Comparison of ENCODE assay signal across 8 cellular contexts in the genomic region with DNA sequence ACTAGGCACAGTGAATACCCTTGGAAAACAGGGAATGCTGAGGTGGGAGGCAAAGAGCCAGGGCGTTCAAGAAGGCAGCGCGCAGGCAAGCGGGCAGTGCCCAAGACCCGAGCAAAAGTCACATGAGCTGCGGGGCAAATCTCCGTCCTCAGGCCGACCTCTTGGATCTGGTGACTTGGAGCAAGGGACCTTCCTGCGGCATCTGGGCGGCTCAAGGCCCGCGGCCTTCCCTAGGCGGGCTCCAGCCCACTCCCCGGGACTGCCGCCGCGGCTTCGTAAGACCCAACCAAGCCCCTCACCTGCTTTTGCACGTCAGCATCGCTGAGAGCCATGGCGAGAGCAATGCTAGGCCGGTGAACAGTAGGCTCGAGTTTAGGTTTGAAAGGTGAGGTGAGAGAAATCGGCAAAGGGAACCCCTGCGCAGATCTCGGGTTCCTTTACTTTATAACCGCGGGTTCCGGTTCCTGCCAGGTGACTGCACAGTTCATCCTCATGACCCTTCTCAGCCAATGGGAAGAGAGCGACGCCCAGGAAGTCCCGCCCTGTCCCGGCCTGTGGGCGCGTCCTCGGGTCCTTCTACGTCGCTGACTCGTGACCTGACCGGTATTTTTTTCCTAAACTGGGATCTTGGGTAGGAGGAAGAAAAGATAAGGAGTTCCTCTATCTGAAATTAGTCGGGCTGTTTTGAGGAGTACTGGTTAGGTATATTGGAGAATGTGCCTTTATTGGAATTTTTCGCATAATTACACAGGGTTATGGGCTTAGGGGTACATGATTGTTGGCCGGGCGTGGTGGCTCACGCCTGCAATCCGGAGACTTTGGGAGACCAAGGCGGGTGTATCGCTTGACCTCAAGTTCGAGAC. TPM values are rescaled to one million over a fixed set of nuclear protein-coding genes. Genes with fewer than 3 reads are reported as not detected.
DNase-seq lines count a peak whose midpoint lies in the region; FAIRE-seq and TF ChIP-seq lines count a peak whose summit lies in the region.

A gene (minus strand): TSS at position 446 of the 863 bp plus-strand sequence. CDS start 114 bp downstream, at position 332.

- H3K36me3 Mint-ChIP-seq in activated naive CD4-positive, alpha-beta T cell treated with anti-CD3 and anti-CD28 coated beads for 36 hours (ENCODE audit: low read depth): peaks cover 5% of the 10 kb centered on the region

- peak within 1 kb of the TSS; percentile 84 for H3K27ac ChIP-seq in neuronal stem cell (replicated peaks; ENCODE audit: low read length)

- no peak within 1 kb of the TSS for H2BK12ac ChIP-seq in neuronal stem cell (ENCODE audit: low read length)

- no peak within 1 kb of the TSS for H4K91ac ChIP-seq in neuronal stem cell (ENCODE audit: low read depth, low read length, poor library complexity)

- peak within 1 kb of the TSS; percentile 37 for H2BK15ac ChIP-seq in neuronal stem cell (ENCODE audit: low read length)

- H2AK5ac ChIP-seq in neuronal stem cell (ENCODE audit: low read depth, low read length): no peak within 1 kb of the TSS

- H3K36me3 ChIP-seq in neuronal stem cell (replicated peaks in 1 of 2; ENCODE audit: control insufficient read depth in 2 of 2, insufficient read depth in 2 of 2, low read length in 2 of 2): peaks cover 0 to 15% of the 10 kb centered on the region in 2 donors

- H3K9ac ChIP-seq in neuronal stem cell (ENCODE audit: low read depth, low read length, poor library complexity): peak within 1 kb of the TSS; percentile 92

- peak within 1 kb of the TSS; percentile 89 for H2AFZ ChIP-seq in neuronal stem cell (ENCODE audit: low read length)

- TF ChIP-seq CTCF in HFF-Myc (IDR thresholded peaks at IDR 0.05; ENCODE audit: low read depth, low read length, missing control alignments) (no peak), subcutaneous adipose tissue (IDR thresholded peaks at IDR 0.05; ENCODE audit: low read depth) (no peak)

- H3K4me3 Mint-ChIP-seq in activated naive CD4-positive, alpha-beta T cell treated with anti-CD3 and anti-CD28 coated beads for 36 hours: peak within 1 kb of the TSS; percentile 98

- H3K27ac Mint-ChIP-seq in activated naive CD4-positive, alpha-beta T cell treated with anti-CD3 and anti-CD28 coated beads for 36 hours: peak within 1 kb of the TSS; percentile 92

- DNase-seq in GM03348 (ENCODE audit: low spot score) (peak; percentile 99), HFF-Myc (ENCODE audit: extremely low read depth, low read depth) (peak; percentile 87), NAMALWA (ENCODE audit: low spot score) (peak; percentile 97), SK-N-DZ (ENCODE audit: low spot score) (peak; percentile 94), frontal cortex (ENCODE audit: low spot score in 2 of 2) (peak; percentile 88 to 94), neuronal stem cell (ENCODE audit: low spot score) (peak; percentile 91)
- peak; percentile 98 for DNase-seq in activated naive CD4-positive, alpha-beta T cell treated with anti-CD3 and anti-CD28 coated beads for 36 hours

- peak within 1 kb of the TSS; percentile 73 for H3K23ac ChIP-seq in neuronal stem cell (ENCODE audit: low read depth, low read length, poor library complexity)

- peak; percentile 91 for FAIRE-seq in frontal cortex (lab: Jason Lieb, UNC)

- H3K18ac ChIP-seq in neuronal stem cell (ENCODE audit: low read length): peak within 1 kb of the TSS; percentile 92

- WGBS in neuronal stem cell (ENCODE audit: extremely low coverage in 2 of 2, insufficient read length in 2 of 2, insufficient replicate concordance in 1 of 2), 2 donors: no CpG with 5 or more reads among the region's 49 CpGs

- peaks cover 26% of the 10 kb centered on the region for H3K4me1 Mint-ChIP-seq in activated naive CD4-positive, alpha-beta T cell treated with anti-CD3 and anti-CD28 coated beads for 36 hours (ENCODE audit: low read depth)

- H3K4me2 ChIP-seq in neuronal stem cell (ENCODE audit: insufficient read depth, low read length, poor library complexity, severe bottlenecking): peak within 1 kb of the TSS; percentile 85

- no peaks in the 10 kb centered on the region for H3K27me3 Mint-ChIP-seq in activated naive CD4-positive, alpha-beta T cell treated with anti-CD3 and anti-CD28 coated beads for 36 hours (ENCODE audit: low read depth)

- peak within 1 kb of the TSS; percentile 75 for H3K14ac ChIP-seq in neuronal stem cell (ENCODE audit: low read length)

- no peaks in the 10 kb centered on the region for H3K9me3 ChIP-seq in neuronal stem cell (replicated peaks in 1 of 2; ENCODE audit: control insufficient read depth in 2 of 2, insufficient read depth in 1 of 2, low read depth in 1 of 2, low read length in 2 of 2)

- no peaks in the 10 kb centered on the region for H3K9me3 Mint-ChIP-seq in activated naive CD4-positive, alpha-beta T cell treated with anti-CD3 and anti-CD28 coated beads for 36 hours

- peak within 1 kb of the TSS; percentile 100 for H3K4me3 ChIP-seq in HFF-Myc (replicated peaks; ENCODE audit: low read depth, low read length)
- peak within 1 kb of the TSS; percentile 92 to 95 for H3K4me3 ChIP-seq in neuronal stem cell (ENCODE audit: low read length in 2 of 2)

- peaks cover 0 to 2% of the 10 kb centered on the region in 2 donors for H3K4me1 ChIP-seq in neuronal stem cell (ENCODE audit: control insufficient read depth in 2 of 2, insufficient read depth in 1 of 2, low read depth in 1 of 2, low read length in 2 of 2)

- H4K8ac ChIP-seq in neuronal stem cell (ENCODE audit: low read depth, low read length): peak within 1 kb of the TSS; percentile 29

- H2BK120ac ChIP-seq in neuronal stem cell (ENCODE audit: low read depth, low read length): no peak within 1 kb of the TSS

- CTCF ChIA-PET in activated naive CD4-positive, alpha-beta T cell treated with anti-CD3 and anti-CD28 coated beads for 36 hours (lab: Charles Lee): no interaction called here

- H3K79me1 ChIP-seq in neuronal stem cell (ENCODE audit: low read depth, low read length): peaks cover 9% of the 10 kb centered on the region

- H2BK5ac ChIP-seq in neuronal stem cell (ENCODE audit: low read length): no peak within 1 kb of the TSS

- H3K27me3 ChIP-seq in neuronal stem cell (ENCODE audit: control insufficient read depth in 3 of 3, insufficient read depth in 3 of 3, low read depth in 1 of 3, low read length in 3 of 3): no peaks in the 10 kb centered on the region

- intact Hi-C loops in activated naive CD4-positive, alpha-beta T cell treated with anti-CD3 and anti-CD28 coated beads for 36 hours (cut with micrococcal nuclease): loop anchor here (1.0 to 5.0 kb wide), 5 partner anchors 10 to 470 kb away; a partner anchor contains a TSS

- peak within 1 kb of the TSS; percentile 10 for H3K4ac ChIP-seq in neuronal stem cell (ENCODE audit: low read length)

RNA-seq across cellular contexts. Expression of the gene that starts here (rescaled TPM):
- 138 and 151 TPM in 2 replicates for polyA plus RNA-seq in SK-N-DZ (2014; cell fraction: cytosol; rRNA removed)
- 64.0 and 66.4 TPM in 2 replicates for polyA plus RNA-seq in SK-N-DZ (2014; cell fraction: nucleus; rRNA removed)
- 10 to 100 TPM; 74.5 to 75.5 TPM for total RNA-seq in activated naive CD4-positive, alpha-beta T cell treated with anti-CD3 and anti-CD28 coated beads for 36 hours
- total RNA-seq in frontal cortex (84.4 TPM), subcutaneous adipose tissue (100 to 1,000 TPM; 159 to 181 (median 165) TPM)
- polyA plus RNA-seq in neuronal stem cell (2013, experiment 1 of 2): 79.5 TPM
- 78.6 TPM for polyA plus RNA-seq in neuronal stem cell (2013, experiment 2 of 2)

Comparison
In these comparisons a context has a peak if more than half of its experiments do, and no peak if none do; other contexts are left out.
1. Peak in every context shown above with its lines: DNase-seq, H3K4me3 ChIP-seq and H3K27ac ChIP-seq.